In the genomic region with DNA sequence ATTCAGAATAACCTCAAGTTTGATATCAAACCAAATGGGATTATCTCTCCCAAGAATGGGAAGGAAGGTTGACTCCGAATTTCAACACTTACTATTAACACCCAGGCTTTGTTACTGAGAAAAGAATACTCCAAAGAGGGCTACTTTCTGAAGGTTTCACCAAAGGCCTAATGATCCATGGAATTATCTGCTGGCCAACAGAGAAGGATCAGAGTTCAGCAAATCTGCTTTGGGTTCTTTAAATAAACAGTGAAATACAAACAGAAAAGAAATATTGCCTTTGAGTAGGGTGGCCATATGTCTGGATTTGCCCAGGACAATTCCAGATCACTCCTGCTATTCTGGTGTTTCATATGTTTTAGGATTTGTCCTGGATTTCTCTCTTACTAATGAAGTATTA, we compare ENCODE assay signal across 3 cellular contexts.
"Had no signal": no experiment of that assay in that cellular context is flagged by ENCODE, and none has a peak within 500 bp of the region (broad histone marks: within the 10 kb centered on the region; RNA-seq: fewer than 3 reads in every experiment).

No MANE protein-coding gene starts in this region.

- H3K4me2 ChIP-seq: GM23338 had no signal

- H2AFZ ChIP-seq: GM23338 had no signal

- DNase-seq: H9, HCEC 1CT had no signal

- ATAC-seq: GM23338 had no signal

- H3K4me3 ChIP-seq: GM23338 had no signal
